In genomic region chr11:110379936-110380335, GRCh38 we compare ENCODE assay signal across 25 cellular contexts. TPM values are rescaled to one million over a fixed set of nuclear protein-coding genes. Genes with fewer than 3 reads are reported as not detected.
DNase-seq lines count a peak whose midpoint lies in the region; FAIRE-seq and TF ChIP-seq lines count a peak whose summit lies in the region.
"Had no signal": no experiment of that assay in that cellular context is flagged by ENCODE, and none has a peak within 500 bp of the region (broad histone marks: within the 10 kb centered on the region; RNA-seq: fewer than 3 reads in every experiment).

No MANE protein-coding gene starts in this region.

- peaks cover 15% of the 10 kb centered on the region for H3K4me1 Mint-ChIP-seq in Caco-2 (ENCODE audit: low read depth, unreplicated experiment)
- H3K4me1 Mint-ChIP-seq: B cell had no signal

- no peaks in the 10 kb centered on the region for H3K27me3 Mint-ChIP-seq in Caco-2 (ENCODE audit: insufficient read depth, unreplicated experiment)
- H3K27me3 Mint-ChIP-seq: B cell had no signal

- H3K4me3 Mint-ChIP-seq in Caco-2 (ENCODE audit: unreplicated experiment): no peak overlapping the region
- H3K4me3 Mint-ChIP-seq: B cell; CD4-positive, CD25-positive, alpha-beta regulatory T cell; CD8-positive, alpha-beta T cell; HFFc6 had no signal

- H3K9me3 Mint-ChIP-seq in Caco-2 (ENCODE audit: unreplicated experiment): no peaks in the 10 kb centered on the region
- H3K9me3 Mint-ChIP-seq: CD4-positive, CD25-positive, alpha-beta regulatory T cell; CD8-positive, alpha-beta T cell; HFFc6 had no signal

- TF ChIP-seq POLR2A in erythroblast (IDR thresholded peaks at IDR 0.05; ENCODE audit: low read length): no peak

- H2AFZ ChIP-seq in Loucy (ENCODE audit: low read length): peak overlapping the region; percentile 68

- no peak overlapping the region for H3K27ac ChIP-seq in caudate nucleus (ENCODE audit: low read depth, low read length)
- H3K27ac ChIP-seq in small intestine (ENCODE audit: low read depth in 1 of 2, low read length in 1 of 2): no peak overlapping the region
- H3K27ac ChIP-seq: BLaER1, C4-2B had no signal

- H3K4me1 ChIP-seq in Caco-2: peaks cover 36% of the 10 kb centered on the region
- H3K4me1 ChIP-seq in Loucy (ENCODE audit: insufficient read depth, low read length, poor library complexity, severe bottlenecking): peaks cover 13% of the 10 kb centered on the region
- H3K4me1 ChIP-seq in small intestine (ENCODE audit: control insufficient read depth in 2 of 2, insufficient read depth in 1 of 2, low read depth in 1 of 2, low read length in 1 of 2): no peaks in the 10 kb centered on the region
- H3K4me1 ChIP-seq: BLaER1 had no signal

- H3K9me3 ChIP-seq in Caco-2: 0 out of 2 replicates have a peak, but pooled peaks cover 4% of the 10 kb centered on the region
- H3K9me3 ChIP-seq in Loucy (ENCODE audit: insufficient read depth, low read depth, low read length): no peaks in the 10 kb centered on the region
- no peaks in the 10 kb centered on the region for H3K9me3 ChIP-seq in small intestine (ENCODE audit: control insufficient read depth, low read depth)
- H3K9me3 ChIP-seq: A549, HAP-1 had no signal

- WGBS in small intestine, 3 donors: 62 to 93% (median 87%) methylated on average over 2 of the region's 2 CpGs

- H3K4me2 ChIP-seq in Loucy (ENCODE audit: low read depth, low read length, poor library complexity, severe bottlenecking): peak overlapping the region; percentile 33
- H3K4me2 ChIP-seq: A549, BLaER1 had no signal

- peaks cover 5% of the 10 kb centered on the region for H3K36me3 Mint-ChIP-seq in Caco-2 (ENCODE audit: insufficient read depth, unreplicated experiment)
- H3K36me3 Mint-ChIP-seq: CD4-positive, CD25-positive, alpha-beta regulatory T cell; CD8-positive, alpha-beta T cell had no signal

- CTCF ChIA-PET in Caco-2 (lab: Charles Lee): no interaction called here

- FAIRE-seq in urothelium cell line (lab: Jason Lieb, UNC): no peak
- FAIRE-seq in small intestine (lab: Jason Lieb, UNC): no peak
- FAIRE-seq: A549, D721Med, GM12878, GM18507, H54 had no signal

- POLR2A ChIA-PET in Caco-2 (lab: Charles Lee): no interaction called here

- H3K4me3 ChIP-seq in Caco-2 (ENCODE audit: low read depth, low read length) (no peak overlapping the region), Loucy (ENCODE audit: low read length, poor library complexity, severe bottlenecking) (no peak overlapping the region), small intestine (ENCODE audit: low read depth in 1 of 2, low read length in 2 of 2) (no peak overlapping the region)
- H3K4me3 ChIP-seq: A549, BLaER1, GM12878, HAP-1 had no signal

- no peak overlapping the region for H3K27ac Mint-ChIP-seq in Caco-2 (ENCODE audit: unreplicated experiment)
- H3K27ac Mint-ChIP-seq: B cell; CD4-positive, CD25-positive, alpha-beta regulatory T cell; CD8-positive, alpha-beta T cell; HFFc6 had no signal

- intact Hi-C loops in Caco-2 (cut with micrococcal nuclease; ENCODE audit: unreplicated experiment): loop anchor here (1.0 kb wide), 1 partner anchor 25 kb away; no protein-coding TSS in a partner anchor

- H3K9me2 ChIP-seq in Loucy (replicated peaks; ENCODE audit: low read depth, low read length): no peaks in the 10 kb centered on the region

- BruUV-seq in Caco-2 (replicated peaks; lab: Mats Ljungman, UMichigan): TSS peak; percentile 55

- no peaks in the 10 kb centered on the region for H3K79me2 ChIP-seq in Loucy (ENCODE audit: insufficient read depth, low read length)

- H3K36me3 ChIP-seq in Caco-2 (ENCODE audit: control insufficient read depth, insufficient read depth, low read length) (no peaks in the 10 kb centered on the region), Loucy (ENCODE audit: insufficient read depth, low read length) (no peaks in the 10 kb centered on the region), small intestine (ENCODE audit: control insufficient read depth in 2 of 2, insufficient read depth in 2 of 2, low read length in 2 of 2) (no peaks in the 10 kb centered on the region)
- H3K36me3 ChIP-seq: BLaER1, HAP-1 had no signal

- no peaks in the 10 kb centered on the region for H3K27me3 ChIP-seq in Caco-2 (replicated peaks; ENCODE audit: control insufficient read depth, insufficient read depth, low read length)
- H3K27me3 ChIP-seq in Loucy (ENCODE audit: insufficient read depth, low read length, poor library complexity, severe bottlenecking): no peaks in the 10 kb centered on the region
- no peaks in the 10 kb centered on the region for H3K27me3 ChIP-seq in small intestine (ENCODE audit: control insufficient read depth in 2 of 2, insufficient read depth in 2 of 2, low read length in 2 of 2)
- H3K27me3 ChIP-seq: BLaER1 had no signal

- TF ChIP-seq CTCF in Caco-2 (IDR thresholded peaks at IDR 0.05; ENCODE audit: insufficient read depth in 1 of 2, low read depth in 1 of 2, low read length in 1 of 2, severe bottlenecking in 1 of 2, unreplicated experiment in 1 of 2): no peak
- TF ChIP-seq CTCF in Loucy (conservative IDR thresholded peaks at IDR 0.05; ENCODE audit: low read length): no peak

- H3K9ac ChIP-seq in Loucy (ENCODE audit: low read depth, low read length, poor library complexity, severe bottlenecking): no peak overlapping the region
- H3K9ac ChIP-seq: BLaER1 had no signal

- no peak for DNase-seq in Caco-2
- peak; percentile 4 to 10 for DNase-seq in erythroblast (lab: John Stamatoyannopoulos, UW)
- DNase-seq in caudate nucleus (lab: John Stamatoyannopoulos, UW): no peak
- no peak for DNase-seq in urothelium cell line (ENCODE audit: low spot score)
- DNase-seq in small intestine: no peak
- no peak for DNase-seq in AML-193 (lab: John Stamatoyannopoulos, UW)
- DNase-seq: 8988T; CD4-positive, CD25-positive, alpha-beta regulatory T cell; CD8-positive, alpha-beta T cell; DMS 273 treated with DMSO at 0.1 percent for 48 hours; DMS79; EL; GDM1; GOT3; HFFc6 had no signal

- H3F3A ChIP-seq in Loucy (ENCODE audit: low read depth): no peaks in the 10 kb centered on the region

- no peaks in the 10 kb centered on the region for H4K20me1 ChIP-seq in Loucy (ENCODE audit: insufficient read depth, low read length, poor library complexity, severe bottlenecking)
- H4K20me1 ChIP-seq: BLaER1 had no signal

RNA-seq across cellular contexts. Expression of gene FDX1, which starts 49.8 kb away (rescaled TPM):
- 29.5 and 29.9 TPM in 2 replicates for total RNA-seq in Caco-2 (2022)
- polyA plus RNA-seq in small intestine: 10 to 100 TPM; 20.4 to 47.0 (median 31.3) TPM

Comparison
In these comparisons a context has a peak if more than half of its experiments do, and no peak if none do; other contexts are left out.
1. DNase-seq: peak in erythroblast (2 of 2); none in Caco-2 (0 of 2), caudate nucleus (0 of 61), urothelium cell line (single experiment), small intestine (single experiment) and AML-193 (0 of 2).